Comparison of ENCODE assay signal across 1 cellular context in the genomic region with DNA sequence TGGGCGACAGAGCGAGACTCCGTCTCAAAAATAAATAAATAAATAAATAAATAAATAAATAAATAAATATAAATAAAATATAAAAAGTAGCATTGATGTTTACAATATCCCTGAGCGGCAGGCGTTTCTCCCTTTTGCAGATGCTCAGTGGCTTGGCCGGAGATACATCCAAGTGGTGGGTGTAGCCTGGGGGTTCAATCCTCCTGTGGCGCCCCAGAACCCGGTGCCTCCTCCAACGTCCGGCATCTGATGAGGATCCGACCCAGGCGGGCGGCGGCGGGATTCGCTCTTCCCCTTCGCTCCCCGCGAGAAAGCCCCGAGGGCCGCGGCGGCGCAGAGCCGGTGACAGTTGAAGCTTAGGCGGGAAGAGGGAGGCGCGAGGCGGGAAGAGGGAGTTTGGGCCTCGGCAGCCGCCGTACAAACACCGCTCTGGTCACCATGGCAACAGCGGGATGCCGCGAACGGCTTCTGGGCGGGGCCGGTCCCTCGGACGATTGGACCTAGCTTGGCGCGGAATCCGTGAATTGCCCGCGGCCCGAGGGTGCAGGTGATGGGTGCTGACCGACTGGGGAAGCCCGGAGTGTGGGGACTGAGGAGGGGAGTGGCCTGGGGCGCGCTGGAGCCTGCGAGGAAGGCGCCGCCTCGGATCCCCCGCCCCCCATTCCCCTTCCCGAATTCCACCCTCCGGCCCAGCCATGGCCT.
A peak's percentile ranks its signal among the peaks of the same experiment; 100 is the strongest.
TF ChIP-seq lines count a peak whose summit lies in the region.

No MANE protein-coding gene starts in this region.

TF ChIP-seq in K562, 482 proteins besides CTCF, POLR2A, EP300 and RAD21 (continued from another document and continues in another):
- TF ChIP-seq PTRF (tag; IDR thresholded peaks at IDR 0.05) = no peak
- TF ChIP-seq RHOXF2B (CRISPR knock-in tag; conservative IDR thresholded peaks at IDR 0.05) = no peak
- no peak for TF ChIP-seq ARID2 (IDR thresholded peaks at IDR 0.05)
- TF ChIP-seq, protein P1, sequence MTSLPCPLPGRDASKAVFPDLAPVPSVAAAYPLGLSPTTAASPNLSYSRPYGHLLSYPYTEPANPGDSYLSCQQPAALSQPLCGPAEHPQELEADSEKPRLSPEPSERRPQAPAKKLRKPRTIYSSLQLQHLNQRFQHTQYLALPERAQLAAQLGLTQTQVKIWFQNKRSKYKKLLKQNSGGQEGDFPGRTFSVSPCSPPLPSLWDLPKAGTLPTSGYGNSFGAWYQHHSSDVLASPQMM (CRISPR knock-in tag; IDR thresholded peaks at IDR 0.05) = no peak
- no peak for TF ChIP-seq ZNF217 (CRISPR knock-in tag; IDR thresholded peaks at IDR 0.05)
- TF ChIP-seq ETS2 (tag; IDR thresholded peaks at IDR 0.05; ENCODE audit: borderline replicate concordance, poor library complexity, severe bottlenecking) = no peak
- TF ChIP-seq MYBL2 (IDR thresholded peaks at IDR 0.05; ENCODE audit: low read depth) = peak; percentile 89
- peak; percentile 51; the same call in 1 of the 2 replicates for TF ChIP-seq MYBL2 (CRISPR knock-in tag; IDR thresholded peaks at IDR 0.05; ENCODE audit: borderline replicate concordance)
- TF ChIP-seq ZNF239 (CRISPR knock-in tag; IDR thresholded peaks at IDR 0.05) = no peak
- TF ChIP-seq BRD9 (IDR thresholded peaks at IDR 0.05; ENCODE audit: low read depth, partially characterized antibody) = no peak
- no peak for TF ChIP-seq PTTG1 (tag; IDR thresholded peaks at IDR 0.05; ENCODE audit: low read depth)
- TF ChIP-seq TFAM (CRISPR knock-in tag; conservative IDR thresholded peaks at IDR 0.05) = no peak
- TF ChIP-seq, protein P2, sequence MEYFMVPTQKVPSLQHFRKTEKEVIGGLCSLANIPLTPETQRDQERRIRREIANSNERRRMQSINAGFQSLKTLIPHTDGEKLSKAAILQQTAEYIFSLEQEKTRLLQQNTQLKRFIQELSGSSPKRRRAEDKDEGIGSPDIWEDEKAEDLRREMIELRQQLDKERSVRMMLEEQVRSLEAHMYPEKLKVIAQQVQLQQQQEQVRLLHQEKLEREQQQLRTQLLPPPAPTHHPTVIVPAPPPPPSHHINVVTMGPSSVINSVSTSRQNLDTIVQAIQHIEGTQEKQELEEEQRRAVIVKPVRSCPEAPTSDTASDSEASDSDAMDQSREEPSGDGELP (CRISPR knock-in tag; IDR thresholded peaks at IDR 0.05; ENCODE audit: borderline replicate concordance) = peak; percentile 92
- TF ChIP-seq POLR2G (IDR thresholded peaks at IDR 0.05; ENCODE audit: low read depth, low read length) = peak; percentile 87
- TF ChIP-seq ZNF384 (IDR thresholded peaks at IDR 0.05; ENCODE audit: low read depth, low read length) = no peak
- TF ChIP-seq NFIC (IDR thresholded peaks at IDR 0.05) = peak; percentile 47
- TF ChIP-seq MGA (IDR thresholded peaks at IDR 0.05) = peak; percentile 99
- TF ChIP-seq STAT5A (IDR thresholded peaks at IDR 0.05; ENCODE audit: borderline replicate concordance, low read length) = no peak
- TF ChIP-seq, protein P3, sequence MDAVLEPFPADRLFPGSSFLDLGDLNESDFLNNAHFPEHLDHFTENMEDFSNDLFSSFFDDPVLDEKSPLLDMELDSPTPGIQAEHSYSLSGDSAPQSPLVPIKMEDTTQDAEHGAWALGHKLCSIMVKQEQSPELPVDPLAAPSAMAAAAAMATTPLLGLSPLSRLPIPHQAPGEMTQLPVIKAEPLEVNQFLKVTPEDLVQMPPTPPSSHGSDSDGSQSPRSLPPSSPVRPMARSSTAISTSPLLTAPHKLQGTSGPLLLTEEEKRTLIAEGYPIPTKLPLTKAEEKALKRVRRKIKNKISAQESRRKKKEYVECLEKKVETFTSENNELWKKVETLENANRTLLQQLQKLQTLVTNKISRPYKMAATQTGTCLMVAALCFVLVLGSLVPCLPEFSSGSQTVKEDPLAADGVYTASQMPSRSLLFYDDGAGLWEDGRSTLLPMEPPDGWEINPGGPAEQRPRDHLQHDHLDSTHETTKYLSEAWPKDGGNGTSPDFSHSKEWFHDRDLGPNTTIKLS (IDR thresholded peaks at IDR 0.05; ENCODE audit: borderline replicate concordance, low read depth) = no peak
- no peak for TF ChIP-seq SMAD2 (IDR thresholded peaks at IDR 0.05; ENCODE audit: low read depth, low read length)
- 0 out of 2 replicates have a peak, but pooled peaks have one; percentile 25 for TF ChIP-seq KDM2B (CRISPR knock-in tag; IDR thresholded peaks at IDR 0.05)
- TF ChIP-seq ZC3H11A (IDR thresholded peaks at IDR 0.05; ENCODE audit: low read depth, low read length) = no peak
- TF ChIP-seq ZNF77 (CRISPR knock-in tag; IDR thresholded peaks at IDR 0.05) = no peak
- TF ChIP-seq KAT2B (IDR thresholded peaks at IDR 0.05; ENCODE audit: low read depth, low read length) = no peak
- TF ChIP-seq ZNF146 (CRISPR knock-in tag; IDR thresholded peaks at IDR 0.05; ENCODE audit: unreplicated experiment) = no peak
- no peak for TF ChIP-seq PURB (CRISPR knock-in tag; IDR thresholded peaks at IDR 0.05; ENCODE audit: low read depth)
- TF ChIP-seq, protein P4, sequence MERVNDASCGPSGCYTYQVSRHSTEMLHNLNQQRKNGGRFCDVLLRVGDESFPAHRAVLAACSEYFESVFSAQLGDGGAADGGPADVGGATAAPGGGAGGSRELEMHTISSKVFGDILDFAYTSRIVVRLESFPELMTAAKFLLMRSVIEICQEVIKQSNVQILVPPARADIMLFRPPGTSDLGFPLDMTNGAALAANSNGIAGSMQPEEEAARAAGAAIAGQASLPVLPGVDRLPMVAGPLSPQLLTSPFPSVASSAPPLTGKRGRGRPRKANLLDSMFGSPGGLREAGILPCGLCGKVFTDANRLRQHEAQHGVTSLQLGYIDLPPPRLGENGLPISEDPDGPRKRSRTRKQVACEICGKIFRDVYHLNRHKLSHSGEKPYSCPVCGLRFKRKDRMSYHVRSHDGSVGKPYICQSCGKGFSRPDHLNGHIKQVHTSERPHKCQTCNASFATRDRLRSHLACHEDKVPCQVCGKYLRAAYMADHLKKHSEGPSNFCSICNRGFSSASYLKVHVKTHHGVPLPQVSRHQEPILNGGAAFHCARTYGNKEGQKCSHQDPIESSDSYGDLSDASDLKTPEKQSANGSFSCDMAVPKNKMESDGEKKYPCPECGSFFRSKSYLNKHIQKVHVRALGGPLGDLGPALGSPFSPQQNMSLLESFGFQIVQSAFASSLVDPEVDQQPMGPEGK (CRISPR knock-in tag; IDR thresholded peaks at IDR 0.05; ENCODE audit: borderline replicate concordance) = no peak
- TF ChIP-seq PKNOX1 (IDR thresholded peaks at IDR 0.05) = peak; percentile 82
- TF ChIP-seq, protein P5, sequence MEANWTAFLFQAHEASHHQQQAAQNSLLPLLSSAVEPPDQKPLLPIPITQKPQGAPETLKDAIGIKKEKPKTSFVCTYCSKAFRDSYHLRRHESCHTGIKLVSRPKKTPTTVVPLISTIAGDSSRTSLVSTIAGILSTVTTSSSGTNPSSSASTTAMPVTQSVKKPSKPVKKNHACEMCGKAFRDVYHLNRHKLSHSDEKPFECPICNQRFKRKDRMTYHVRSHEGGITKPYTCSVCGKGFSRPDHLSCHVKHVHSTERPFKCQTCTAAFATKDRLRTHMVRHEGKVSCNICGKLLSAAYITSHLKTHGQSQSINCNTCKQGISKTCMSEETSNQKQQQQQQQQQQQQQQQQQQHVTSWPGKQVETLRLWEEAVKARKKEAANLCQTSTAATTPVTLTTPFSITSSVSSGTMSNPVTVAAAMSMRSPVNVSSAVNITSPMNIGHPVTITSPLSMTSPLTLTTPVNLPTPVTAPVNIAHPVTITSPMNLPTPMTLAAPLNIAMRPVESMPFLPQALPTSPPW (CRISPR knock-in tag; IDR thresholded peaks at IDR 0.05) = peak; percentile 57
- no peak for TF ChIP-seq MECOM (CRISPR knock-in tag; IDR thresholded peaks at IDR 0.05)
- peak; percentile 40; the same call in 1 of the 2 replicates for TF ChIP-seq ZNF143 (CRISPR knock-in tag; IDR thresholded peaks at IDR 0.05)
- TF ChIP-seq TAL1 (IDR thresholded peaks at IDR 0.05) = no peak
- TF ChIP-seq SRSF9 (IDR thresholded peaks at IDR 0.05; ENCODE audit: borderline replicate concordance, low read depth, low read length) = no peak
- peak in 1 of 2 experiments; percentile 75; a peak in 2 of 4 replicates for TF ChIP-seq SRF (CRISPR knock-in tag; IDR thresholded peaks at IDR 0.05)
- TF ChIP-seq, protein P6, sequence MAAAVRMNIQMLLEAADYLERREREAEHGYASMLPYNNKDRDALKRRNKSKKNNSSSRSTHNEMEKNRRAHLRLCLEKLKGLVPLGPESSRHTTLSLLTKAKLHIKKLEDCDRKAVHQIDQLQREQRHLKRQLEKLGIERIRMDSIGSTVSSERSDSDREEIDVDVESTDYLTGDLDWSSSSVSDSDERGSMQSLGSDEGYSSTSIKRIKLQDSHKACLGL (CRISPR knock-in tag; IDR thresholded peaks at IDR 0.05; ENCODE audit: borderline replicate concordance, poor library complexity, severe bottlenecking) = no peak
- no peak for TF ChIP-seq ILK (tag; IDR thresholded peaks at IDR 0.05; ENCODE audit: borderline replicate concordance, low read depth)
- no peak for TF ChIP-seq NFE2L1 (tag; IDR thresholded peaks at IDR 0.05; ENCODE audit: borderline replicate concordance, low read depth)
- peak; percentile 46 for TF ChIP-seq TBP (optimal IDR thresholded peaks at IDR 0.05; ENCODE audit: low read depth, low read length)
